ENCODE assay signal across 11 cellular contexts in the genomic region with DNA sequence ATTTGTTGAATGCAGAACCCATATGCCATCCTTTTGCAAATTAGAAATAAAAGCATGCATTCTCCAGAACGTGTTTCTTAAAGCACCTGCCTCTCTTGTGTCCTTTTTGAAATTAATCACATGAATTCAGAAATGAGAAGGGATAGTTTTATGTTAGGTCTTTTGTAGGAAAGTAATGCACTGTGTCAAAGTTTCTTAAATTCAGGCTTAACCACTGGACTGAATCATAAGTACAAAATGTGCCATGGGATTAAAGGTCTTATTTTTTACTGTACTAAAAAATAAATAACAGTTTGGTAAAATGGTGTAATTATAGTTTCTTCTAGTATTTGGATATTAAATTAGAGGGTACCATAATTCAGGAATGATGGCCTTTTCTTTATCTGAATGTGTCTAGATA.
DNase-seq lines count a peak whose midpoint lies in the region; ATAC-seq and TF ChIP-seq lines count a peak whose summit lies in the region.
"Had no signal": no experiment of that assay in that cellular context is flagged by ENCODE, and none has a peak within 500 bp of the region (broad histone marks: within the 10 kb centered on the region; RNA-seq: fewer than 3 reads in every experiment).

No MANE protein-coding gene starts in this region.

- H3K27ac ChIP-seq in GM23338 (ENCODE audit: low read depth) = no peak overlapping the region
- H3K27ac ChIP-seq: C4-2B had no signal

- H3K4me3 Mint-ChIP-seq in neural crest cell (no peak overlapping the region), GM23338 (no peak overlapping the region)
- H3K4me3 Mint-ChIP-seq: CD4-positive, alpha-beta T cell; H9 had no signal

- TF ChIP-seq CTCF in neural crest cell (conservative IDR thresholded peaks at IDR 0.05) (no peak), GM23338 (conservative IDR thresholded peaks at IDR 0.05; ENCODE audit: low read depth in 2 of 2) (no peak)

- H4K20me1 ChIP-seq in GM23338 (replicated peaks; ENCODE audit: insufficient read depth) = no peaks in the 10 kb centered on the region

- no peaks in the 10 kb centered on the region for H3K9me3 Mint-ChIP-seq in neural crest cell
- no peaks in the 10 kb centered on the region for H3K9me3 Mint-ChIP-seq in GM23338
- H3K9me3 Mint-ChIP-seq: CD4-positive, alpha-beta T cell; H9 had no signal

- no peaks in the 10 kb centered on the region for H3K36me3 ChIP-seq in adipocyte (ENCODE audit: control insufficient read depth, insufficient read depth, low read length, severe bottlenecking)
- H3K36me3 ChIP-seq in GM23338 (ENCODE audit: insufficient read depth) = no peaks in the 10 kb centered on the region

- H3K4me3 ChIP-seq in adipocyte (ENCODE audit: low read length) (peak overlapping the region; percentile 42), GM23338 (no peak overlapping the region)

- H3F3A ChIP-seq in GM23338 (replicated peaks; ENCODE audit: low read depth) = no peaks in the 10 kb centered on the region

- no peak overlapping the region for H2AFZ ChIP-seq in GM23338

- H3K4me1 Mint-ChIP-seq in neural crest cell = peaks cover 84% of the 10 kb centered on the region
- H3K4me1 Mint-ChIP-seq in GM23338 = peaks cover 51% of the 10 kb centered on the region

- no peaks in the 10 kb centered on the region for H3K79me2 ChIP-seq in GM23338 (replicated peaks; ENCODE audit: insufficient read depth)

- DNase-seq in LHCN-M2 (ENCODE audit: low read depth) (peak; percentile 75), adipocyte (ENCODE audit: low read depth) (no peak), neural crest cell (ENCODE audit: low read depth, low spot score) (no peak), NCI-H1694 treated with DMSO at 0.1 percent for 48 hours (lab: John Stamatoyannopoulos, UW) (no peak), GM23338 (ENCODE audit: low spot score) (no peak)
- DNase-seq: AML-193; Caco-2; CD4-positive, alpha-beta T cell; H9 had no signal

- H3K27me3 ChIP-seq in adipocyte (replicated peaks; ENCODE audit: control insufficient read depth, insufficient read depth, low read length) (no peaks in the 10 kb centered on the region), GM23338 (ENCODE audit: insufficient read depth) (no peaks in the 10 kb centered on the region)

- H3K36me3 Mint-ChIP-seq in neural crest cell (ENCODE audit: low read depth) (peaks cover 2% of the 10 kb centered on the region), GM23338 (ENCODE audit: low read depth) (no peaks in the 10 kb centered on the region)

- H3K9me3 ChIP-seq in adipocyte (ENCODE audit: control insufficient read depth, low read length) = no peaks in the 10 kb centered on the region
- H3K9me3 ChIP-seq: Caco-2 had no signal

- no peak overlapping the region for H3K4me2 ChIP-seq in GM23338

- no peak overlapping the region for H3K9ac ChIP-seq in adipocyte (ENCODE audit: low read length)

- ATAC-seq in GM23338 = no peak
- ATAC-seq in HG02623 (IDR thresholded peaks at IDR 0.05; ENCODE audit: unreplicated experiment) = no peak

- H3K27ac Mint-ChIP-seq in neural crest cell (ENCODE audit: unreplicated experiment) (peak overlapping the region; percentile 9), GM23338 (no peak overlapping the region)
- H3K27ac Mint-ChIP-seq: CD4-positive, alpha-beta T cell; H9 had no signal

- H3K27me3 Mint-ChIP-seq in neural crest cell (ENCODE audit: low read depth) = no peaks in the 10 kb centered on the region
- H3K27me3 Mint-ChIP-seq in GM23338 (ENCODE audit: insufficient read depth, low read depth, poor library complexity) = peaks cover 7% of the 10 kb centered on the region
- H3K27me3 Mint-ChIP-seq: CD4-positive, alpha-beta T cell had no signal

- H3K4me1 ChIP-seq in adipocyte (ENCODE audit: control insufficient read depth, insufficient read depth, low read length) = peaks cover 41% of the 10 kb centered on the region
- H3K4me1 ChIP-seq in GM23338 (ENCODE audit: insufficient read depth) = peaks cover 9% of the 10 kb centered on the region

- no peaks in the 10 kb centered on the region for H3K9me2 ChIP-seq in GM23338 (ENCODE audit: insufficient read depth)

TF ChIP-seq in GM23338, 12 proteins besides CTCF, POLR2A, EP300 and RAD21:
- TF ChIP-seq POLR2AphosphoS5 (IDR thresholded peaks at IDR 0.05; ENCODE audit: low read depth) (no peak), JUNB (IDR thresholded peaks at IDR 0.05; ENCODE audit: unreplicated experiment) (no peak)
TF ChIP-seq in GM23338: peak in this region for 0.
